25 cellular contexts compared by ENCODE assay signal in the genomic region with DNA sequence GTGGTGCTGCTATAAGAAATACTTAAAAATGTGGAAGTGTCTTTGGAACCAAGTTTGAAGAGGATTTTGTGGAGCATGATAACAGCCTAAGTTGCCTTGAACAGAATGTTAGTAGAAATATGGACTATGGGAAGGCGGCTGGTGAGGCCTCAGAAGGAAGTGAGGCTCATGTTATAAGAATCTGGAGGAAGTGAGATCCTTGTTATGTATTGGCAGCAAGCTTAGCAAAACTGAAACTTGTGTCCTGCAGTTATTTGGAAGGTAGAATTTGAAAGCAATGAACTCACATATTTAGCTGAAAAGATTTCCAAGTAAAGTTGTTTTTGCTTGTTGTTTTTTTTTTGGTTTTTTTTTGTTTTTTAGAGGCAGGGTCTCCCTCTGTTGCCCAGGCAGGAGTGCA. TPM values are rescaled to one million over a fixed set of nuclear protein-coding genes. Genes with fewer than 3 reads are reported as not detected.
A peak's percentile ranks its signal among the peaks of the same experiment; 100 is the strongest.
DNase-seq lines count a peak whose midpoint lies in the region; ATAC-seq, FAIRE-seq and TF ChIP-seq lines count a peak whose summit lies in the region.
"Had no signal": no experiment of that assay in that cellular context is flagged by ENCODE, and none has a peak within 500 bp of the region (broad histone marks: within the 10 kb centered on the region; RNA-seq: fewer than 3 reads in every experiment).

No MANE protein-coding gene starts in this region.

- no peak overlapping the region for H2AFZ ChIP-seq in OCI-LY3 (ENCODE audit: low read depth, low read length)

- H3K9me3 ChIP-seq in BLaER1 (peaks cover 8% of the 10 kb centered on the region), OCI-LY3 (ENCODE audit: insufficient read depth, low read length) (peaks cover 13% of the 10 kb centered on the region; the same call in 1 of the 2 replicates)
- H3K9me3 ChIP-seq: suprapubic skin, vagina had no signal

- no peak for TF ChIP-seq POLR2A in GM12892 (IDR thresholded peaks at IDR 0.05; ENCODE audit: low read depth, low read length)

- H3K4me2 ChIP-seq in BLaER1, result peak overlapping the region; percentile 53
- H3K4me2 ChIP-seq in OCI-LY3 (ENCODE audit: low read length), result peak overlapping the region; percentile 64
- H3K4me2 ChIP-seq: SK-N-SH had no signal

- H3K4me3 ChIP-seq in BLaER1 (no peak overlapping the region), OCI-LY3 (ENCODE audit: low read length) (peak overlapping the region; percentile 57; the same call in 1 of the 2 replicates)
- H3K4me3 ChIP-seq: skin epidermis, suprapubic skin, vagina had no signal

- no peaks in the 10 kb centered on the region for H3K79me2 ChIP-seq in OCI-LY3 (ENCODE audit: low read length)

- no peak for TF ChIP-seq CTCF in OCI-LY3 (IDR thresholded peaks at IDR 0.05; ENCODE audit: low read depth, low read length)

- H3K36me3 ChIP-seq in BLaER1 (no peaks in the 10 kb centered on the region), OCI-LY3 (replicated peaks; ENCODE audit: low read depth, low read length) (peaks cover 17% of the 10 kb centered on the region)
- H3K36me3 ChIP-seq: suprapubic skin, vagina had no signal

- DNase-seq in GM12892 (ENCODE audit: insufficient read length), result no peak
- peak; percentile 17 for DNase-seq in iris pigment epithelial cell (ENCODE audit: low read depth)
- no peak for DNase-seq in iPS-NIHi7 (ENCODE audit: extremely low spot score)
- DNase-seq: activated CD4-positive, alpha-beta memory T cell treated with anti-CD3 and anti-CD28 coated beads for 36 hours; activated effector memory CD4-positive, alpha-beta T cell treated with anti-CD3 and anti-CD28 coated beads, Interleukin-2, amount 50 U/mL, for 16 hours; effector CD4-positive, alpha-beta T cell; GOT3; head of caudate nucleus; left cardiac atrium; mesenchymal stem cell; NCI-H1694; NCI-H524; nucleus accumbens; SK-N-SH; stimulated activated CD4-positive, alpha-beta T cell treated with anti-CD3 and anti-CD28 coated beads, Interleukin-1b, Interleukin-23, amount 100 ng/mL, for 48 hours had no signal

- peak; percentile 40 for FAIRE-seq in GM12892 (lab: Jason Lieb, UNC)
- FAIRE-seq: D721Med had no signal

- H3K9ac ChIP-seq in BLaER1, result no peak overlapping the region
- H3K9ac ChIP-seq in OCI-LY3 (ENCODE audit: low read length), result peak overlapping the region; percentile 64; the same call in 1 of the 2 replicates
- H3K9ac ChIP-seq: SK-N-SH had no signal

- H3K4me1 ChIP-seq in BLaER1, result peaks cover 16% of the 10 kb centered on the region
- peaks cover 22% of the 10 kb centered on the region for H3K4me1 ChIP-seq in OCI-LY3 (ENCODE audit: low read length)
- H3K4me1 ChIP-seq: vagina had no signal

- H3K27ac ChIP-seq in BLaER1 (no peak overlapping the region), OCI-LY3 (ENCODE audit: low read length) (peak overlapping the region; percentile 98)
- H3K27ac ChIP-seq: RWPE1, suprapubic skin, vagina had no signal

- no peaks in the 10 kb centered on the region for H4K20me1 ChIP-seq in BLaER1
- no peaks in the 10 kb centered on the region for H4K20me1 ChIP-seq in OCI-LY3 (ENCODE audit: insufficient read depth, low read length)

- peaks cover 71% of the 10 kb centered on the region for H3K27me3 ChIP-seq in BLaER1
- H3K27me3 ChIP-seq in OCI-LY3 (ENCODE audit: low read depth, low read length), result no peaks in the 10 kb centered on the region
- H3K27me3 ChIP-seq: suprapubic skin, vagina had no signal

- ATAC-seq in esophagus mucosa (no peak), GM18502 (IDR thresholded peaks at IDR 0.05; ENCODE audit: poor library complexity, unreplicated experiment) (no peak), HG03432 (IDR thresholded peaks at IDR 0.05; ENCODE audit: unreplicated experiment) (no peak)
- ATAC-seq: left cardiac atrium had no signal

RNA-seq across cellular contexts. Expression of a gene that starts 13.6 kb away (rescaled TPM):
- polyA plus RNA-seq in GM12892 (2012; ENCODE audit: missing spikeins), result 29.4 TPM
- 39.6 TPM for total RNA-seq in esophagus mucosa
